In the genomic region with DNA sequence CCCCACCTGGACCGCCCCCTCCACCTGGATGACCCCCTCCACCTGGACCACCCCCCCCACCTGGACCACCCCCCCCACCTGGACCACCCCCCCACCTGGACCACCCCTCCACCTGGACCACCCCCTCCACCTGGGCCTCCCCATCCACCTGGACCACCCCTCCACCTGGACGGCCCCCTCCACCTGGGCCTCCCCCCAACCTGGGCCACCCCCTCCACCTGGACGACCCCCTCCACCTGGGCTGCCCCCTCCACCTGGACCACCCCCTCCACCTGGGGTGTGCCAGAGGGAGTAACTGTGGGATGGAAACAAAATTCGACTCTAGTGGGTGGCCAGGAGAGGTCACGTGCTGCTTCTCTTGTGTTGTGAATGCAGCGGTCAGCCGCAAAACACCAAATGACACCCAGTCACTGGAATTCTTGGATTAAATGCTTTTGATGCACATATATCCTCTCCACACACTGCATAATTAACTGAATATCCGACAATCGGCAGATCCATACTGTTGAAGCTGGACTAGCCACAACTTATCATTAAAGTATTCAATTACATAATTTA, we compare ENCODE assay signal across 23 cellular contexts.
DNase-seq lines count a peak whose midpoint lies in the region; ATAC-seq and TF ChIP-seq lines count a peak whose summit lies in the region.
"Had no signal": no experiment of that assay in that cellular context is flagged by ENCODE, and none has a peak within 500 bp of the region (broad histone marks: within the 10 kb centered on the region; RNA-seq: fewer than 3 reads in every experiment).

No MANE protein-coding gene starts in this region.

- H3K9me3 ChIP-seq in Karpas-422 (ENCODE audit: low read length): no peaks in the 10 kb centered on the region
- H3K9me3 ChIP-seq: Peyer's patch had no signal

- H3K9me3 Mint-ChIP-seq in WTC11 (peaks cover 7% of the 10 kb centered on the region), osteocyte (ENCODE audit: unreplicated experiment) (peaks cover 14% of the 10 kb centered on the region), type B pancreatic cell (no peaks in the 10 kb centered on the region)
- no peaks in the 10 kb centered on the region for H3K9me3 Mint-ChIP-seq in activated naive CD4-positive, alpha-beta T cell treated with anti-CD3 and anti-CD28 coated beads for 36 hours
- H3K9me3 Mint-ChIP-seq: CD8-positive, alpha-beta memory T cell had no signal

- no peaks in the 10 kb centered on the region for H3K27me3 Mint-ChIP-seq in WTC11 (ENCODE audit: low read depth)
- H3K27me3 Mint-ChIP-seq in osteocyte (ENCODE audit: unreplicated experiment): no peaks in the 10 kb centered on the region
- H3K27me3 Mint-ChIP-seq in type B pancreatic cell: peaks cover 4% of the 10 kb centered on the region
- H3K27me3 Mint-ChIP-seq in activated naive CD4-positive, alpha-beta T cell treated with anti-CD3 and anti-CD28 coated beads for 36 hours (ENCODE audit: low read depth): no peaks in the 10 kb centered on the region
- H3K27me3 Mint-ChIP-seq: CD8-positive, alpha-beta memory T cell had no signal

- ATAC-seq in Right ventricle myocardium superior (ENCODE audit: poor library complexity): no peak
- no peak for ATAC-seq in Right ventricle myocardium inferior
- no peak for ATAC-seq in WTC11
- ATAC-seq in HG03469 (IDR thresholded peaks at IDR 0.05; ENCODE audit: unreplicated experiment): no peak

- H4K20me1 ChIP-seq in Karpas-422 (ENCODE audit: insufficient read depth, low read depth, low read length): no peaks in the 10 kb centered on the region

- no peak overlapping the region for H3K4me3 ChIP-seq in Karpas-422 (ENCODE audit: low read length)
- H3K4me3 ChIP-seq: Peyer's patch, SK-N-MC had no signal

- TF ChIP-seq CTCF in WTC11 (IDR thresholded peaks at IDR 0.05) (no peak), osteocyte (IDR thresholded peaks at IDR 0.05) (no peak), type B pancreatic cell (conservative IDR thresholded peaks at IDR 0.05) (no peak)

- no peak overlapping the region for H3K4me2 ChIP-seq in Karpas-422 (ENCODE audit: low read depth, low read length, poor library complexity, severe bottlenecking)

- no peak overlapping the region for H3K27ac ChIP-seq in Karpas-422 (ENCODE audit: low read length)
- H3K27ac ChIP-seq: Peyer's patch, SK-N-MC had no signal

- intact Hi-C loops in Right ventricle myocardium superior (cut with DNase I): no loop called here
- intact Hi-C loops in Right ventricle myocardium inferior (cut with DNase I): no loop called here
- intact Hi-C loops in activated naive CD4-positive, alpha-beta T cell treated with anti-CD3 and anti-CD28 coated beads for 36 hours (cut with micrococcal nuclease): no loop called here

- no peak overlapping the region for H3K9ac ChIP-seq in Karpas-422 (ENCODE audit: low read length)

- H2AFZ ChIP-seq in Karpas-422 (ENCODE audit: low read length): no peak overlapping the region

- CTCF ChIA-PET in WTC11 (lab: Charles Lee): no interaction called here
- CTCF ChIA-PET in activated naive CD4-positive, alpha-beta T cell treated with anti-CD3 and anti-CD28 coated beads for 36 hours (lab: Charles Lee): no interaction called here

- no peak overlapping the region for H3K4me3 Mint-ChIP-seq in WTC11
- H3K4me3 Mint-ChIP-seq in osteocyte (ENCODE audit: unreplicated experiment): no peak overlapping the region
- no peak overlapping the region for H3K4me3 Mint-ChIP-seq in type B pancreatic cell
- H3K4me3 Mint-ChIP-seq in activated naive CD4-positive, alpha-beta T cell treated with anti-CD3 and anti-CD28 coated beads for 36 hours: no peak overlapping the region
- H3K4me3 Mint-ChIP-seq: CD8-positive, alpha-beta memory T cell had no signal

- H3K4me1 Mint-ChIP-seq in WTC11 (peaks cover 7% of the 10 kb centered on the region; the same call in 1 of the 2 replicates), osteocyte (ENCODE audit: unreplicated experiment) (no peaks in the 10 kb centered on the region), type B pancreatic cell (ENCODE audit: unreplicated experiment) (no peaks in the 10 kb centered on the region)
- no peaks in the 10 kb centered on the region for H3K4me1 Mint-ChIP-seq in activated naive CD4-positive, alpha-beta T cell treated with anti-CD3 and anti-CD28 coated beads for 36 hours (ENCODE audit: low read depth)
- H3K4me1 Mint-ChIP-seq: CD8-positive, alpha-beta memory T cell had no signal

- H3K9me2 ChIP-seq in Karpas-422 (replicated peaks; ENCODE audit: insufficient read depth, low read length): no peaks in the 10 kb centered on the region

- DNase-seq in Right ventricle myocardium superior: peak; percentile 35
- no peak for DNase-seq in Right ventricle myocardium inferior (ENCODE audit: missing footprints)
- peak; percentile 1 for DNase-seq in WTC11 (ENCODE audit: low spot score)
- DNase-seq in osteocyte (ENCODE audit: extremely low spot score, unreplicated experiment): peak; percentile 25
- peak; percentile 40 for DNase-seq in type B pancreatic cell (ENCODE audit: extremely low spot score, unreplicated experiment)
- DNase-seq in activated naive CD4-positive, alpha-beta T cell treated with anti-CD3 and anti-CD28 coated beads for 36 hours: no peak
- DNase-seq in Karpas-422: no peak
- DNase-seq: 8988T, AML-193, C1 segment of cervical spinal cord, Calu3, GDM1, MM.1S, NCI-H1048, NCI-H1417 treated with DMSO at 0.1 percent for 48 hours, NCI-H187, NCI-H446, NCI-H526, SHP77 had no signal

- H3K36me3 Mint-ChIP-seq in WTC11: peaks cover 17% of the 10 kb centered on the region
- no peaks in the 10 kb centered on the region for H3K36me3 Mint-ChIP-seq in osteocyte (ENCODE audit: unreplicated experiment)
- no peaks in the 10 kb centered on the region for H3K36me3 Mint-ChIP-seq in type B pancreatic cell
- H3K36me3 Mint-ChIP-seq in activated naive CD4-positive, alpha-beta T cell treated with anti-CD3 and anti-CD28 coated beads for 36 hours (ENCODE audit: low read depth): no peaks in the 10 kb centered on the region
- H3K36me3 Mint-ChIP-seq: CD8-positive, alpha-beta memory T cell had no signal

- no peak overlapping the region for H3K27ac Mint-ChIP-seq in WTC11
- no peak overlapping the region for H3K27ac Mint-ChIP-seq in osteocyte (ENCODE audit: unreplicated experiment)
- H3K27ac Mint-ChIP-seq in type B pancreatic cell: no peak overlapping the region
- H3K27ac Mint-ChIP-seq in activated naive CD4-positive, alpha-beta T cell treated with anti-CD3 and anti-CD28 coated beads for 36 hours: no peak overlapping the region
- H3K27ac Mint-ChIP-seq: CD8-positive, alpha-beta memory T cell had no signal

- POLR2A ChIA-PET in WTC11 (lab: Charles Lee): no interaction called here

- no peaks in the 10 kb centered on the region for H3K79me2 ChIP-seq in Karpas-422 (ENCODE audit: low read length)

- H3K36me3 ChIP-seq in Karpas-422 (ENCODE audit: insufficient read depth, low read length): no peaks in the 10 kb centered on the region
- H3K36me3 ChIP-seq: Peyer's patch had no signal

- no peaks in the 10 kb centered on the region for H3K27me3 ChIP-seq in Karpas-422 (ENCODE audit: low read length)
- H3K27me3 ChIP-seq: Peyer's patch had no signal

- no peaks in the 10 kb centered on the region for H3K4me1 ChIP-seq in Karpas-422 (ENCODE audit: low read length)

TF ChIP-seq in WTC11, 78 proteins besides CTCF, POLR2A, EP300 and RAD21 (continues in another document):
- no peak for TF ChIP-seq ATF6 (CRISPR knock-in tag; IDR thresholded peaks at IDR 0.05)
- TF ChIP-seq GRHL2 (CRISPR knock-in tag; IDR thresholded peaks at IDR 0.05; ENCODE audit: insufficient replicate concordance, severe bottlenecking): no peak
- TF ChIP-seq, protein P1, sequence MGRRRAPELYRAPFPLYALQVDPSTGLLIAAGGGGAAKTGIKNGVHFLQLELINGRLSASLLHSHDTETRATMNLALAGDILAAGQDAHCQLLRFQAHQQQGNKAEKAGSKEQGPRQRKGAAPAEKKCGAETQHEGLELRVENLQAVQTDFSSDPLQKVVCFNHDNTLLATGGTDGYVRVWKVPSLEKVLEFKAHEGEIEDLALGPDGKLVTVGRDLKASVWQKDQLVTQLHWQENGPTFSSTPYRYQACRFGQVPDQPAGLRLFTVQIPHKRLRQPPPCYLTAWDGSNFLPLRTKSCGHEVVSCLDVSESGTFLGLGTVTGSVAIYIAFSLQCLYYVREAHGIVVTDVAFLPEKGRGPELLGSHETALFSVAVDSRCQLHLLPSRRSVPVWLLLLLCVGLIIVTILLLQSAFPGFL (CRISPR knock-in tag; IDR thresholded peaks at IDR 0.05; ENCODE audit: borderline replicate concordance): no peak
- TF ChIP-seq CBFB (CRISPR knock-in tag; IDR thresholded peaks at IDR 0.05; ENCODE audit: low read depth): no peak

Comparison
In these comparisons a context has a peak if more than half of its experiments do, and no peak if none do; other contexts are left out.
1. DNase-seq: peak in Right ventricle myocardium superior (single experiment), WTC11 (single experiment), osteocyte (single experiment) and type B pancreatic cell (single experiment); none in Right ventricle myocardium inferior (single experiment), activated naive CD4-positive, alpha-beta T cell treated with anti-CD3 and anti-CD28 coated beads for 36 hours (single experiment) and Karpas-422 (single experiment).